10 cellular contexts compared by ENCODE assay signal in the genomic region with DNA sequence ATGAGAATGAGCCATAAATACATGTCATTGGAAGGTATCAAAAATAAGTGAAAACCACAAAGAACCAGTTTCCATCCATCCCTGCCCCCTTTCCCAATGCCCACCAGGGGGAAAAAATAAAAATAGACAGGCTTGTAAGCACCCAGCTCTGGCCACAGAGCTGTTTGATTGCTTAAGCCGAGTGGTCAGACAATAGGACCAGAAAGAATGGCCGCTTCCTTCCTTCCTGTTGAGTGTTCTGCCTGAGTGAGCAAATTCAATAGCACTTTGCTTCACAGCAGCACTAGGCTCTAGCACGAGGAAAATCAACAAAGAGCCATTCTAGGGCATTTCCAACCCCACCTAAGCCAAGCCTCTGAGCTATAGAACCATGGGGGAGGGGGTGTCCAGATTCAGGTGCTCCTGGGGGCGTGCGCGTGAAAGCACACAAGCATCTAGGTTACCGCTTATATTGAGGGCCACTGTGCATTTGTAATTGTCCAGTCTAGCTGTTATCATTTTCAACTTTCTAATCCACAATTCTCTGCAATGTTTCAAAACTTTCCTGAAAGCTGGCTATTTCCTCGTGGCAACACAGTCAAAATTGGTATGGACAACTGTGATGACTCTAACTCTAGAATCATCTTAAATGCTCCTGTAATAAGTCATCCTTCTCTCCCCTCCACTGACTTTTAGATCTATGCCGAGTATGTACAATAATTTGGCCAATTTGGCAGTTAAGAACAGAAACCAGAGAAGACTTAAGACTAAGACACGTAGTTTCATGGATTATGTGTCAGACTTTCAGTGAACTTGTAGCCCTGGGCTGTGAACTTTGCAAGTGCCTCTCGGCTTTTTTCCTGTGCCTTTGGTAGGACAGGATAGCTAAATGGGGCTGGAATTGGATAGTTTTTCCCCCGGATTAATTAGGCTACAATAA.
A peak's percentile ranks its signal among the peaks of the same experiment; 100 is the strongest.
DNase-seq lines count a peak whose midpoint lies in the region; ATAC-seq and TF ChIP-seq lines count a peak whose summit lies in the region.
"Had no signal": no experiment of that assay in that cellular context is flagged by ENCODE, and none has a peak within 500 bp of the region (broad histone marks: within the 10 kb centered on the region; RNA-seq: fewer than 3 reads in every experiment).

No MANE protein-coding gene starts in this region.

- BruUV-seq in mammary epithelial cell (replicated peaks; lab: Mats Ljungman, UMichigan) = no TSS peak

- H2AFZ ChIP-seq in mammary epithelial cell (ENCODE audit: low read depth, low read length) = no peak overlapping the region

- peak overlapping the region; percentile 72 for H3K4me2 ChIP-seq in BLaER1
- no peak overlapping the region for H3K4me2 ChIP-seq in mammary epithelial cell (ENCODE audit: insufficient read depth, low read depth, low read length)

- TF ChIP-seq CTCF in mammary epithelial cell (conservative IDR thresholded peaks at IDR 0.05 in 1 of 2, IDR thresholded peaks at IDR 0.05 in 1 of 2; ENCODE audit: extremely low read depth in 1 of 2, insufficient read depth in 1 of 2, low read depth in 1 of 2, low read length in 2 of 2) = no peak

- DNase-seq in NCI-H1417 (lab: John Stamatoyannopoulos, UW) (peak; percentile 5 to 97 (median 87)), amygdala (lab: John Stamatoyannopoulos, UW) (peak in 36 of 56 donors; percentile 1 to 53 (median 14)), kidney tubule cell (ENCODE audit: low spot score) (peak; percentile 95), mammary epithelial cell (no peak)
- no peak for DNase-seq in stimulated activated CD4-positive, alpha-beta T cell treated with anti-CD3 and anti-CD28 coated beads, Interleukin-1b, Interleukin-23, amount 100 ng/mL, for 48 hours
- DNase-seq: CD4-positive, CD25-positive, alpha-beta regulatory T cell; Kasumi-1 had no signal

- ATAC-seq in GM19328 (IDR thresholded peaks at IDR 0.05; ENCODE audit: unreplicated experiment) (no peak), GM21825 (IDR thresholded peaks at IDR 0.05; ENCODE audit: unreplicated experiment) (no peak)

- H3K9ac ChIP-seq in BLaER1 = peak overlapping the region; percentile 21; the same call in 1 of the 2 replicates
- H3K9ac ChIP-seq in mammary epithelial cell (ENCODE audit: insufficient read depth, low read length) = no peak overlapping the region

- dilution Hi-C loops in mammary epithelial cell (cut with HindIII; ENCODE audit: low sequenced_read_pairs) = no loop called here

- H3K4me1 ChIP-seq in BLaER1 = peaks cover 26% of the 10 kb centered on the region
- H3K4me1 ChIP-seq in mammary epithelial cell (ENCODE audit: insufficient read depth, low read length) = no peaks in the 10 kb centered on the region

- CTCF ChIA-PET in mammary epithelial cell (lab: Charles Lee; ENCODE audit: low non-redundant PET) = no interaction called here

- H4K20me1 ChIP-seq in BLaER1 (no peaks in the 10 kb centered on the region), mammary epithelial cell (ENCODE audit: insufficient read depth, low read length) (no peaks in the 10 kb centered on the region)

- intact Hi-C loops in mammary epithelial cell (cut with micrococcal nuclease) = no loop called here

- H3K27me3 ChIP-seq in BLaER1 = no peaks in the 10 kb centered on the region
- H3K27me3 ChIP-seq in mammary epithelial cell (ENCODE audit: insufficient read depth, low read length) = no peaks in the 10 kb centered on the region

- in situ Hi-C loops in mammary epithelial cell (cut with MboI; ENCODE audit: low sequenced_read_pairs in 2 of 2) = no loop called here

- H3K79me2 ChIP-seq in mammary epithelial cell (ENCODE audit: insufficient read depth, low read length) = no peaks in the 10 kb centered on the region

- 0 out of 2 replicates have a peak, but pooled peaks cover 6% of the 10 kb centered on the region for H3K36me3 ChIP-seq in BLaER1
- H3K36me3 ChIP-seq in mammary epithelial cell (ENCODE audit: insufficient read depth, low read length) = no peaks in the 10 kb centered on the region

- WGBS in mammary epithelial cell (ENCODE audit: low coverage, missing lambda C conversion rate) = 93% methylated on average over 12 of the region's 12 CpGs

- peaks cover 24% of the 10 kb centered on the region for H3K9me3 ChIP-seq in BLaER1
- H3K9me3 ChIP-seq in mammary epithelial cell (replicated peaks; ENCODE audit: insufficient read depth, low read length) = no peaks in the 10 kb centered on the region

- peak overlapping the region; percentile 65 for H3K27ac ChIP-seq in BLaER1
- H3K27ac ChIP-seq in mammary epithelial cell (ENCODE audit: insufficient read depth, low read depth, low read length) = no peak overlapping the region

- H3K4me3 ChIP-seq in BLaER1 (peak overlapping the region; percentile 10; the same call in 1 of the 2 replicates), mammary epithelial cell (replicated peaks in 1 of 3; ENCODE audit: insufficient read depth in 1 of 3, low read depth in 2 of 3, low read length in 3 of 3) (no peak overlapping the region)

Comparison
In these comparisons a context has a peak if more than half of its experiments do, and no peak if none do; other contexts are left out.
1. DNase-seq: peak in NCI-H1417 (3 of 3), amygdala (36 of 56) and kidney tubule cell (single experiment); none in stimulated activated CD4-positive, alpha-beta T cell treated with anti-CD3 and anti-CD28 coated beads, Interleukin-1b, Interleukin-23, amount 100 ng/mL, for 48 hours (single experiment) and mammary epithelial cell (single experiment).